In genomic region chr2:220000586-220000985, GRCh38 we compare ENCODE assay signal across 20 cellular contexts.
"Had no signal": no experiment of that assay in that cellular context is flagged by ENCODE, and none has a peak within 500 bp of the region (broad histone marks: within the 10 kb centered on the region; RNA-seq: fewer than 3 reads in every experiment).

No MANE protein-coding gene starts in this region.

- H3K9me3 ChIP-seq: gastrocnemius medialis, right lobe of liver, transverse colon, vagina had no signal

- H3K4me1 ChIP-seq: gastrocnemius medialis, parathyroid adenoma, right lobe of liver, transverse colon, vagina had no signal

- H3K4me3 Mint-ChIP-seq: central memory CD8-positive, alpha-beta T cell; natural killer cell; stimulated activated naive B cell treated with anti-CD40 and anti-IgM and Interleukin-4, amounts not matched to agents 10 μg/mL and 1 μg/mL and 100 μg/mL, for 72 hours had no signal

- FAIRE-seq: kidney, small intestine had no signal

- H2AFZ ChIP-seq: parathyroid adenoma had no signal

- ATAC-seq: esophagus mucosa; gastrocnemius medialis; left lobe of liver; natural killer cell; right lobe of liver; stimulated activated naive B cell treated with anti-CD40 and anti-IgM and Interleukin-4, amounts not matched to agents 10 μg/mL and 1 μg/mL and 100 μg/mL, for 72 hours had no signal

- H3K27ac ChIP-seq: epithelial cell of prostate, gastrocnemius medialis, parathyroid adenoma, right lobe of liver, transverse colon, vagina had no signal

- H3K36me3 Mint-ChIP-seq: natural killer cell; stimulated activated naive B cell treated with anti-CD40 and anti-IgM and Interleukin-4, amounts not matched to agents 10 μg/mL and 1 μg/mL and 100 μg/mL, for 72 hours had no signal

- H3K27me3 ChIP-seq: dorsolateral prefrontal cortex, gastrocnemius medialis, right lobe of liver, transverse colon, vagina had no signal

- H3K36me3 ChIP-seq: gastrocnemius medialis, right lobe of liver, transverse colon, vagina had no signal

- H3K4me3 ChIP-seq: dorsolateral prefrontal cortex, gastrocnemius medialis, lung, right lobe of liver, transverse colon, vagina had no signal

- H3K79me2 ChIP-seq: parathyroid adenoma had no signal

- H3K9ac ChIP-seq: parathyroid adenoma had no signal

- DNase-seq: dorsolateral prefrontal cortex; effector CD4-positive, alpha-beta T cell; gastrocnemius medialis; head of caudate nucleus; kidney; natural killer cell; right lobe of liver; small intestine; stimulated activated CD4-positive, alpha-beta T cell treated with anti-CD3 and anti-CD28 coated beads, Interleukin-15, amount 100 ng/mL, for 24 hours; stimulated activated CD4-positive, alpha-beta T cell treated with anti-CD3 and anti-CD28 coated beads, Interleukin-2, amount 100 ng/mL, for 48 hours; stimulated activated naive B cell treated with anti-CD40 and anti-IgM and Interleukin-4, amounts not matched to agents 10 μg/mL and 1 μg/mL and 100 μg/mL, for 72 hours; transverse colon had no signal

- H3K4me1 Mint-ChIP-seq: central memory CD8-positive, alpha-beta T cell; natural killer cell; stimulated activated naive B cell treated with anti-CD40 and anti-IgM and Interleukin-4, amounts not matched to agents 10 μg/mL and 1 μg/mL and 100 μg/mL, for 72 hours had no signal

- H3K27me3 Mint-ChIP-seq: stimulated activated naive B cell treated with anti-CD40 and anti-IgM and Interleukin-4, amounts not matched to agents 10 μg/mL and 1 μg/mL and 100 μg/mL, for 72 hours had no signal

- H3K27ac Mint-ChIP-seq: natural killer cell; progenitor cell of endocrine pancreas; stimulated activated naive B cell treated with anti-CD40 and anti-IgM and Interleukin-4, amounts not matched to agents 10 μg/mL and 1 μg/mL and 100 μg/mL, for 72 hours had no signal
